Comparison of ENCODE assay signal across 15 cellular contexts in genomic region chr16:69775535-69775934, GRCh38. TPM values are rescaled to one million over a fixed set of nuclear protein-coding genes. Genes with fewer than 3 reads are reported as not detected.
DNase-seq lines count a peak whose midpoint lies in the region; ATAC-seq and TF ChIP-seq lines count a peak whose summit lies in the region.
"Had no signal": no experiment of that assay in that cellular context is flagged by ENCODE, and none has a peak within 500 bp of the region (broad histone marks: within the 10 kb centered on the region; RNA-seq: fewer than 3 reads in every experiment).

No MANE protein-coding gene starts in this region.

- no peaks in the 10 kb centered on the region for H4K20me1 ChIP-seq in Karpas-422 (ENCODE audit: insufficient read depth, low read depth, low read length)

- intact Hi-C loops in left cardiac atrium (cut with DNase I), result no loop called here

- H3K4me1 ChIP-seq in Karpas-422 (ENCODE audit: low read length), result peaks cover 45% of the 10 kb centered on the region

- peaks cover 22% of the 10 kb centered on the region for H3K36me3 Mint-ChIP-seq in memory B cell
- H3K36me3 Mint-ChIP-seq in endothelial cell (ENCODE audit: low read depth, unreplicated experiment), result peaks cover 9% of the 10 kb centered on the region

- ATAC-seq in memory B cell (ENCODE audit: low read depth) (no peak), left cardiac atrium (no peak)
- ATAC-seq: A549, GM12878, GM23338, HepG2 had no signal

- H3K9me2 ChIP-seq in Karpas-422 (replicated peaks; ENCODE audit: insufficient read depth, low read length), result no peaks in the 10 kb centered on the region

- DNase-seq in AML-193 (lab: John Stamatoyannopoulos, UW) (peak; percentile 10 to 25), CD1c-positive myeloid dendritic cell (ENCODE audit: extremely low spot score) (peak; percentile 17), Karpas-422 (no peak), memory B cell (ENCODE audit: low spot score in 2 of 2) (no peak), SHP77 (lab: John Stamatoyannopoulos, UW) (no peak), endothelial cell (ENCODE audit: low spot score) (no peak), left cardiac atrium (no peak)
- DNase-seq: CD4-positive, CD25-positive, alpha-beta regulatory T cell; DMS79; H7 had no signal

- H3K4me1 Mint-ChIP-seq in memory B cell, result peaks cover 24% of the 10 kb centered on the region
- peaks cover 12% of the 10 kb centered on the region for H3K4me1 Mint-ChIP-seq in endothelial cell (ENCODE audit: unreplicated experiment)
- H3K4me1 Mint-ChIP-seq: GM23338 had no signal

- H3K27ac ChIP-seq in Karpas-422 (ENCODE audit: low read length), result peak overlapping the region; percentile 83; the same call in 1 of the 2 replicates
- H3K27ac ChIP-seq: A549, BLaER1 had no signal

- H3K4me2 ChIP-seq in Karpas-422 (ENCODE audit: low read depth, low read length, poor library complexity, severe bottlenecking), result no peak overlapping the region
- H3K4me2 ChIP-seq: A549, BLaER1, GM23338 had no signal

- no peaks in the 10 kb centered on the region for H3K27me3 ChIP-seq in Karpas-422 (ENCODE audit: low read length)
- H3K27me3 ChIP-seq: BLaER1 had no signal

- H3K4me3 Mint-ChIP-seq in memory B cell (no peak overlapping the region), endothelial cell (ENCODE audit: unreplicated experiment) (no peak overlapping the region)
- H3K4me3 Mint-ChIP-seq: CD4-positive, CD25-positive, alpha-beta regulatory T cell; GM23338 had no signal

- H3K9me3 Mint-ChIP-seq in memory B cell, result peaks cover 6% of the 10 kb centered on the region
- H3K9me3 Mint-ChIP-seq in endothelial cell (ENCODE audit: unreplicated experiment), result no peaks in the 10 kb centered on the region

- no peak for TF ChIP-seq CTCF in endothelial cell (IDR thresholded peaks at IDR 0.05; ENCODE audit: unreplicated experiment)

- no peak overlapping the region for H3K4me3 ChIP-seq in Karpas-422 (ENCODE audit: low read length)
- H3K4me3 ChIP-seq: A549, BLaER1, GM12878, GM23338 had no signal

- H3K27me3 Mint-ChIP-seq in memory B cell (no peaks in the 10 kb centered on the region), endothelial cell (ENCODE audit: unreplicated experiment) (no peaks in the 10 kb centered on the region)
- H3K27me3 Mint-ChIP-seq: CD4-positive, CD25-positive, alpha-beta regulatory T cell had no signal

- peaks cover 15% of the 10 kb centered on the region; the same call in 1 of the 2 replicates for H3K9me3 ChIP-seq in Karpas-422 (ENCODE audit: low read length)

- H3K79me2 ChIP-seq in Karpas-422 (ENCODE audit: low read length), result peaks cover 77% of the 10 kb centered on the region

- H3K9ac ChIP-seq in Karpas-422 (ENCODE audit: low read length), result no peak overlapping the region
- H3K9ac ChIP-seq: BLaER1 had no signal

- H3K27ac Mint-ChIP-seq in memory B cell (peak overlapping the region; percentile 4), endothelial cell (ENCODE audit: unreplicated experiment) (no peak overlapping the region)
- H3K27ac Mint-ChIP-seq: CD4-positive, CD25-positive, alpha-beta regulatory T cell; GM23338 had no signal

- no peak overlapping the region for H2AFZ ChIP-seq in Karpas-422 (ENCODE audit: low read length)
- H2AFZ ChIP-seq: GM23338 had no signal

- H3K36me3 ChIP-seq in Karpas-422 (ENCODE audit: insufficient read depth, low read length), result peaks cover 17% of the 10 kb centered on the region

RNA-seq across cellular contexts. Expression of gene WWP2, which starts 13.4 kb away (rescaled TPM):
- 30.7 and 42.0 TPM in 2 replicates for total RNA-seq in Karpas-422 (2014; rRNA removed; shearing (Covaris generic); ENCODE audit: low replicate concordance)
- total RNA-seq in endothelial cell (ENCODE audit: unreplicated experiment) (35.3 TPM), left cardiac atrium (10 to 100 TPM; 19.4 to 19.5 TPM)

RNA-seq across cellular contexts. Expression of gene NOB1, which starts 20.8 kb away (rescaled TPM):
- total RNA-seq in Karpas-422 (2014; rRNA removed; shearing (Covaris generic); ENCODE audit: low replicate concordance), result 50.5 and 68.3 TPM in 2 replicates
- total RNA-seq in endothelial cell (ENCODE audit: unreplicated experiment), result 46.8 TPM
- total RNA-seq in left cardiac atrium, result 10 to 100 TPM; 16.5 to 22.8 TPM

RNA-seq across cellular contexts. Expression of gene NQO1, which starts 49.2 kb away (rescaled TPM):
- total RNA-seq in Karpas-422 (2014; rRNA removed; shearing (Covaris generic); ENCODE audit: low replicate concordance), result 16.2 and 19.0 TPM in 2 replicates
- total RNA-seq in endothelial cell (ENCODE audit: unreplicated experiment), result 29.1 TPM
- total RNA-seq in left cardiac atrium, result 10 to 100 TPM; 36.3 to 50.6 TPM

Comparison
In these comparisons a context has a peak if more than half of its experiments do, and no peak if none do; other contexts are left out.
1. DNase-seq: peak in AML-193 (2 of 2) and CD1c-positive myeloid dendritic cell (single experiment); none in Karpas-422 (single experiment), memory B cell (0 of 2), SHP77 (0 of 2), endothelial cell (single experiment) and left cardiac atrium (single experiment).